10 cellular contexts compared by ENCODE assay signal in genomic region chr6:3742076-3742425, GRCh38. TPM values are rescaled to one million over a fixed set of nuclear protein-coding genes. Genes with fewer than 3 reads are reported as not detected.
DNase-seq lines count a peak whose midpoint lies in the region; ATAC-seq and TF ChIP-seq lines count a peak whose summit lies in the region.
"Had no signal": no experiment of that assay in that cellular context is flagged by ENCODE, and none has a peak within 500 bp of the region (broad histone marks: within the 10 kb centered on the region; RNA-seq: fewer than 3 reads in every experiment).

No MANE protein-coding gene starts in this region.

- peaks cover 17% of the 10 kb centered on the region for H3K4me1 Mint-ChIP-seq in activated T-cell treated with anti-CD3 and anti-CD28 coated beads, Interleukin-2, amount 50 U/mL, for 72 hours (ENCODE audit: low read depth)

- TF ChIP-seq EP300 in suprapubic skin (IDR thresholded peaks at IDR 0.05), result no peak

- peak overlapping the region; percentile 69 for H3K4me2 ChIP-seq in hepatocyte

- H3K27me3 Mint-ChIP-seq in activated T-cell treated with anti-CD3 and anti-CD28 coated beads, Interleukin-2, amount 50 U/mL, for 72 hours (ENCODE audit: low read depth), result peaks cover 22% of the 10 kb centered on the region

- H3K27me3 ChIP-seq in hepatocyte (no peaks in the 10 kb centered on the region), suprapubic skin (no peaks in the 10 kb centered on the region)

- WGBS in hepatocyte (ENCODE audit: low lambda C conversion rate, missing lambda C conversion rate), result 75% methylated on average over 3 of the region's 3 CpGs
- 29% methylated on average over 3 of the region's 3 CpGs for WGBS in suprapubic skin

- no peak for DNase-seq in activated T-cell treated with anti-CD3 and anti-CD28 coated beads, Interleukin-2, amount 50 U/mL, for 72 hours
- no peak for DNase-seq in activated T-cell treated with anti-CD3 and anti-CD28 coated beads, Interleukin-2, amount 50 U/mL, for 48 hours
- DNase-seq in RWPE1 (ENCODE audit: low spot score) (no peak), hepatocyte (ENCODE audit: low spot score) (no peak), suprapubic skin (ENCODE audit: low spot score in 2 of 2) (no peak), OCI-M2 (lab: John Stamatoyannopoulos, UW; ENCODE audit: unreplicated experiment) (no peak), GM13976 (ENCODE audit: low spot score) (no peak), SKM-1 treated with dmso at 0.1 percent for 144 hours (lab: John Stamatoyannopoulos, UW; ENCODE audit: unreplicated experiment) (no peak)
- DNase-seq: NCI-H1694 treated with DMSO at 0.1 percent for 48 hours had no signal

- H4K20me1 ChIP-seq in hepatocyte (ENCODE audit: insufficient read depth, poor library complexity, severe bottlenecking), result peaks cover 85% of the 10 kb centered on the region

- H3K36me3 ChIP-seq in hepatocyte (replicated peaks; ENCODE audit: insufficient read depth, low read depth) (no peaks in the 10 kb centered on the region), suprapubic skin (peaks cover 18% of the 10 kb centered on the region)

- no peak overlapping the region for H3K4me3 ChIP-seq in hepatocyte
- no peak overlapping the region for H3K4me3 ChIP-seq in suprapubic skin

- peak overlapping the region; percentile 88 for H3K27ac Mint-ChIP-seq in activated T-cell treated with anti-CD3 and anti-CD28 coated beads, Interleukin-2, amount 50 U/mL, for 72 hours

- H3K36me3 Mint-ChIP-seq in activated T-cell treated with anti-CD3 and anti-CD28 coated beads, Interleukin-2, amount 50 U/mL, for 72 hours (ENCODE audit: insufficient read depth in 2 of 2), result no peaks in the 10 kb centered on the region

- peak overlapping the region; percentile 76; the same call in 1 of the 2 replicates for H3K27ac ChIP-seq in RWPE1
- H3K27ac ChIP-seq in hepatocyte, result no peak overlapping the region
- peak overlapping the region; percentile 49 for H3K27ac ChIP-seq in suprapubic skin
- H3K27ac ChIP-seq: HL-60 had no signal

- ATAC-seq in activated T-cell treated with anti-CD3 and anti-CD28 coated beads, Interleukin-2, amount 50 U/mL, for 72 hours (replicated peaks in 1 of 2), result no peak

- POLR2A ChIA-PET in RWPE1 (lab: Yijun Ruan, JAX; ENCODE audit: low non-redundant PET), result no interaction called here

- no peaks in the 10 kb centered on the region for H3K9me3 Mint-ChIP-seq in activated T-cell treated with anti-CD3 and anti-CD28 coated beads, Interleukin-2, amount 50 U/mL, for 72 hours

- H3K79me2 ChIP-seq in hepatocyte, result peaks cover 98% of the 10 kb centered on the region

- CTCF ChIA-PET in RWPE1 (lab: Yijun Ruan, JAX), result interaction anchor here (0.8 to 2.3 kb wide), 3 partner anchors 191 to 266 kb away, joined by 3 to 11 read pairs (median 4); no protein-coding TSS in a partner anchor

- H3K9me3 ChIP-seq in hepatocyte (ENCODE audit: low read depth) (no peaks in the 10 kb centered on the region), suprapubic skin (no peaks in the 10 kb centered on the region)

- no peak overlapping the region for H2AFZ ChIP-seq in hepatocyte

- in situ Hi-C loops in GM13976 (cut with MboI; ENCODE audit: low sequenced_read_pairs, unreplicated experiment), result loop anchor here (25.0 kb wide), 1 partner anchor 420 kb away; no protein-coding TSS in a partner anchor

- no peaks in the 10 kb centered on the region for H3K9me2 ChIP-seq in hepatocyte (replicated peaks; ENCODE audit: insufficient read depth)

- H3K4me3 Mint-ChIP-seq in activated T-cell treated with anti-CD3 and anti-CD28 coated beads, Interleukin-2, amount 50 U/mL, for 72 hours, result peak overlapping the region in 1 of 2 donors; percentile 87

- TF ChIP-seq CTCF in RWPE1 (conservative IDR thresholded peaks at IDR 0.05; ENCODE audit: low read depth) (no peak), hepatocyte (IDR thresholded peaks at IDR 0.05; ENCODE audit: poor library complexity) (no peak), suprapubic skin (IDR thresholded peaks at IDR 0.05) (no peak), GM13976 (IDR thresholded peaks at IDR 0.05; ENCODE audit: borderline replicate concordance, control extremely low read depth, extremely low read depth, insufficient read depth, missing control alignments) (no peak)

- TF ChIP-seq POLR2A in suprapubic skin (IDR thresholded peaks at IDR 0.05), result no peak

- H3K4me1 ChIP-seq in hepatocyte (ENCODE audit: insufficient read depth) (peaks cover 15% of the 10 kb centered on the region), suprapubic skin (peaks cover 88% of the 10 kb centered on the region)

RNA-seq across cellular contexts. Expression of gene PXDC1, which starts 9.5 kb away (rescaled TPM):
- total RNA-seq in activated T-cell treated with anti-CD3 and anti-CD28 coated beads, Interleukin-2, amount 50 U/mL, for 72 hours, result 1 to 10 TPM in 1 of 2 donors, under 1 TPM in 1; 0.94 to 7.2 TPM
- total RNA-seq in hepatocyte (83.8 and 86.6 TPM in 2 replicates), suprapubic skin (100 to 1,000 TPM in 1 of 4 donors, 10 to 100 TPM in 3; 63.1 to 108 (median 68.5) TPM)
- polyA plus RNA-seq in hepatocyte, result 89.2 and 90.8 TPM in 2 replicates

Comparison
In these comparisons a context has a peak if more than half of its experiments do, and no peak if none do; other contexts are left out.
1. RNA of gene PXDC1, which starts 9.5 kb away (total RNA-seq): 83.8 to 86.6 TPM in hepatocyte and 63.1 to 108 TPM in suprapubic skin; 0.94 to 7.2 TPM in activated T-cell treated with anti-CD3 and anti-CD28 coated beads, Interleukin-2, amount 50 U/mL, for 72 hours; every median in the first group is over 4 times any median in the second.